12 cellular contexts compared by ENCODE assay signal in genomic region chr6:33132121-33132524, GRCh38.
"Had no signal": no experiment of that assay in that cellular context is flagged by ENCODE, and none has a peak within 500 bp of the region (broad histone marks: within the 10 kb centered on the region; RNA-seq: fewer than 3 reads in every experiment).

No MANE protein-coding gene starts in this region.

- H3K27me3 ChIP-seq: gastrocnemius medialis, pancreas, uterus had no signal

- H3K4me1 ChIP-seq: esophagus squamous epithelium, gastrocnemius medialis, pancreas, uterus had no signal

- H3K4me3 ChIP-seq: esophagus squamous epithelium, gastrocnemius medialis, pancreas, uterus had no signal

- H3K9me3 ChIP-seq: esophagus squamous epithelium, gastrocnemius medialis, pancreas, uterus had no signal

- DNase-seq: activated CD4-positive, alpha-beta T cell treated with anti-CD3 and anti-CD28 coated beads, Interleukin-2, amount 10 ng/mL, durations not matched to agents 24 days and 14 days; activated naive CD4-positive, alpha-beta T cell; esophagus squamous epithelium; gastrocnemius medialis; left ventricle myocardium superior; pancreas; stimulated activated CD4-positive, alpha-beta T cell treated with anti-CD3 and anti-CD28 coated beads, Interleukin-4, amount 100 ng/mL, for 1 hour; stimulated activated naive CD8-positive, alpha-beta T cell treated with anti-CD3 and anti-CD28 coated beads, Interleukin-15, amount 100 ng/mL, for 72 hours; uterus had no signal

- H3K27ac Mint-ChIP-seq: activated CD4-positive, alpha-beta T cell treated with anti-CD3 and anti-CD28 coated beads, Interleukin-2, amount 10 ng/mL, durations not matched to agents 24 days and 14 days; activated T-helper 1 cell treated with anti-CD3 and anti-CD28 coated beads, Interleukin-12 subunit alpha, Interleukin-12 subunit beta, Interleukin-2, Interleukin-4 antibody, amounts not matched to agents 30 ng/mL and 10 ng/mL and 1 ng/mL, durations not matched to agents 14 hours and 24 hours and 36 hours; stimulated activated naive CD8-positive, alpha-beta T cell treated with anti-CD3 and anti-CD28 coated beads, Interleukin-15, amount 100 ng/mL, for 72 hours; WTC11 had no signal

- H3K9me3 Mint-ChIP-seq: activated CD4-positive, alpha-beta T cell treated with anti-CD3 and anti-CD28 coated beads, Interleukin-2, amount 10 ng/mL, durations not matched to agents 24 days and 14 days; activated T-helper 1 cell treated with anti-CD3 and anti-CD28 coated beads, Interleukin-12 subunit alpha, Interleukin-12 subunit beta, Interleukin-2, Interleukin-4 antibody, amounts not matched to agents 30 ng/mL and 10 ng/mL and 1 ng/mL, durations not matched to agents 14 hours and 24 hours and 36 hours; neural crest cell; stimulated activated naive CD8-positive, alpha-beta T cell treated with anti-CD3 and anti-CD28 coated beads, Interleukin-15, amount 100 ng/mL, for 72 hours; WTC11 had no signal

- ATAC-seq: gastrocnemius medialis; left ventricle myocardium superior; pancreas; stimulated activated naive CD8-positive, alpha-beta T cell treated with anti-CD3 and anti-CD28 coated beads, Interleukin-15, amount 100 ng/mL, for 72 hours; WTC11 had no signal

- H3K4me3 Mint-ChIP-seq: activated CD4-positive, alpha-beta T cell treated with anti-CD3 and anti-CD28 coated beads, Interleukin-2, amount 10 ng/mL, durations not matched to agents 24 days and 14 days; activated T-helper 1 cell treated with anti-CD3 and anti-CD28 coated beads, Interleukin-12 subunit alpha, Interleukin-12 subunit beta, Interleukin-2, Interleukin-4 antibody, amounts not matched to agents 30 ng/mL and 10 ng/mL and 1 ng/mL, durations not matched to agents 14 hours and 24 hours and 36 hours; neural crest cell; stimulated activated naive CD8-positive, alpha-beta T cell treated with anti-CD3 and anti-CD28 coated beads, Interleukin-15, amount 100 ng/mL, for 72 hours; WTC11 had no signal

- H3K27ac ChIP-seq: esophagus squamous epithelium, gastrocnemius medialis, pancreas, uterus had no signal

- H3K36me3 ChIP-seq: esophagus squamous epithelium, gastrocnemius medialis, pancreas, uterus had no signal

- H3K4me1 Mint-ChIP-seq: neural crest cell had no signal
